Comparison of ENCODE assay signal across 8 cellular contexts in genomic region chr11:27506200-27507182, GRCh38. TPM values are rescaled to one million over a fixed set of nuclear protein-coding genes. Genes with fewer than 3 reads are reported as not detected.
DNase-seq lines count a peak whose midpoint lies in the region; ATAC-seq and TF ChIP-seq lines count a peak whose summit lies in the region.

A gene with protein sequence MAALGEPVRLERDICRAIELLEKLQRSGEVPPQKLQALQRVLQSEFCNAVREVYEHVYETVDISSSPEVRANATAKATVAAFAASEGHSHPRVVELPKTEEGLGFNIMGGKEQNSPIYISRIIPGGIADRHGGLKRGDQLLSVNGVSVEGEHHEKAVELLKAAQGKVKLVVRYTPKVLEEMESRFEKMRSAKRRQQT (minus strand): TSS chr11:27506769. CDS start chr11:27506752, 17 bp downstream.

- ATAC-seq in GM19043 (IDR thresholded peaks at IDR 0.05; ENCODE audit: low read depth, unreplicated experiment), result peak; percentile 94
- peak; percentile 92 for ATAC-seq in HG03378 (IDR thresholded peaks at IDR 0.05; ENCODE audit: unreplicated experiment)

- peak within 1 kb of the TSS; percentile 84 for H3K27ac ChIP-seq in layer of hippocampus (ENCODE audit: low read depth, low read length)

- TF ChIP-seq CTCF in choroid plexus epithelial cell (conservative IDR thresholded peaks at IDR 0.05; ENCODE audit: low read depth, low read length), result peak; percentile 24

- no peaks in the 10 kb centered on the region for H3K27me3 ChIP-seq in layer of hippocampus (ENCODE audit: control insufficient read depth, insufficient read depth, low read length)

- DNase-seq in Ammon's horn (ENCODE audit: low spot score) (peak; percentile 96), NCI-H460 (ENCODE audit: extremely low read depth, low read depth) (peak; percentile 93), choroid plexus epithelial cell (ENCODE audit: low read depth) (peak; percentile 96)
- peak; percentile 94 to 95 for DNase-seq in activated CD4-positive, alpha-beta T cell treated with anti-CD3 and anti-CD28 coated beads for 24 hours (ENCODE audit: low read depth in 2 of 2)
- DNase-seq in stimulated activated CD4-positive, alpha-beta T cell treated with anti-CD3 and anti-CD28 coated beads, Interleukin-1b, Interleukin-23, amount 100 ng/mL, for 4 hours (ENCODE audit: low read depth in 2 of 2), result peak; percentile 93 to 94

- H3K4me3 ChIP-seq in choroid plexus epithelial cell (ENCODE audit: low read depth, low read length), result peak within 1 kb of the TSS; percentile 94

RNA-seq across cellular contexts. Expression of the gene that starts here (rescaled TPM):
- total RNA-seq in NCI-H460 (2014; rRNA removed; shearing (Covaris generic)), result 62.5 and 67.4 TPM in 2 replicates
- 24.6 and 33.0 TPM in 2 replicates for polyA plus RNA-seq in NCI-H460 (2014; cell fraction: nucleus; rRNA removed)

Comparison
In these comparisons a context has a peak if more than half of its experiments do, and no peak if none do; other contexts are left out.
1. Peak in every context shown above with its lines: DNase-seq, ATAC-seq, H3K4me3 ChIP-seq and H3K27ac ChIP-seq.